ENCODE assay signal across 12 cellular contexts in genomic region chr16:85381738-85382592, GRCh38.
DNase-seq lines count a peak whose midpoint lies in the region; ATAC-seq, FAIRE-seq and TF ChIP-seq lines count a peak whose summit lies in the region.
"Had no signal": no experiment of that assay in that cellular context is flagged by ENCODE, and none has a peak within 500 bp of the region (broad histone marks: within the 10 kb centered on the region; RNA-seq: fewer than 3 reads in every experiment).

No MANE protein-coding gene starts in this region.

- no peaks in the 10 kb centered on the region for H3K9me3 ChIP-seq in BLaER1
- H3K9me3 ChIP-seq in K562 (replicated peaks; ENCODE audit: control insufficient read depth, insufficient read depth, low read depth, low read length): 0 out of 2 replicates have a peak, but pooled peaks cover 2% of the 10 kb centered on the region
- no peaks in the 10 kb centered on the region for H3K9me3 ChIP-seq in Peyer's patch
- no peaks in the 10 kb centered on the region for H3K9me3 ChIP-seq in tibial nerve
- H3K9me3 ChIP-seq in esophagus squamous epithelium: no peaks in the 10 kb centered on the region
- H3K9me3 ChIP-seq: body of pancreas had no signal

- in situ Hi-C loops in K562 (cut with MboI): no loop called here

- H3K4me2 ChIP-seq in BLaER1 (peak overlapping the region; percentile 73), K562 (ENCODE audit: insufficient read depth, low read length) (peak overlapping the region; percentile 47)

- H3K4me3 ChIP-seq in BLaER1: no peak overlapping the region
- no peak overlapping the region for H3K4me3 ChIP-seq in K562
- H3K4me3 ChIP-seq in Peyer's patch: no peak overlapping the region
- no peak overlapping the region for H3K4me3 ChIP-seq in tibial nerve
- H3K4me3 ChIP-seq in esophagus squamous epithelium: no peak overlapping the region
- H3K4me3 ChIP-seq: body of pancreas had no signal

- H4K20me1 ChIP-seq in BLaER1 (peaks cover 17% of the 10 kb centered on the region; the same call in 1 of the 2 replicates), K562 (replicated peaks; ENCODE audit: control insufficient read depth, insufficient read depth, low read length) (peaks cover 11% of the 10 kb centered on the region)

- TF ChIP-seq CTCF in K562 (IDR thresholded peaks at IDR 0.05 in 2 of 3, conservative IDR thresholded peaks at IDR 0.05 in 1 of 3; ENCODE audit: insufficient read depth in 2 of 3, low read depth in 1 of 3, low read length in 3 of 3) (no peak; a peak in 1 of 6 replicates), Peyer's patch (IDR thresholded peaks at IDR 0.05) (no peak), tibial nerve (IDR thresholded peaks at IDR 0.05) (no peak), esophagus squamous epithelium (IDR thresholded peaks at IDR 0.05) (no peak)

- H3K4me1 ChIP-seq in BLaER1 (peaks cover 98% of the 10 kb centered on the region), K562 (replicated peaks in 1 of 2; ENCODE audit: control insufficient read depth in 2 of 2, insufficient read depth in 2 of 2, low read length in 2 of 2) (peaks cover 81 to 100% of the 10 kb centered on the region in 2 experiments), Peyer's patch (peaks cover 0 to 32% (median 0%) of the 10 kb centered on the region in 4 donors), tibial nerve (peaks cover 0 to 72% (median 28%) of the 10 kb centered on the region in 4 donors), esophagus squamous epithelium (peaks cover 18 to 86% (median 32%) of the 10 kb centered on the region in 3 donors)

- TF ChIP-seq RAD21 in K562 (CRISPR knock-in tag; conservative IDR thresholded peaks at IDR 0.05 in 1 of 2, IDR thresholded peaks at IDR 0.05 in 1 of 2): peak; percentile 33 to 55; a peak in 2 of 4 replicates

- H3K36me3 ChIP-seq in BLaER1 (no peaks in the 10 kb centered on the region), K562 (ENCODE audit: control insufficient read depth, insufficient read depth, low read length) (no peaks in the 10 kb centered on the region), Peyer's patch (no peaks in the 10 kb centered on the region), tibial nerve (no peaks in the 10 kb centered on the region), esophagus squamous epithelium (no peaks in the 10 kb centered on the region)

- BruUV-seq in K562 (replicated peaks; lab: Mats Ljungman, UMichigan): no TSS peak

- peak; percentile 31 for DNase-seq in NCI-H1092 (lab: John Stamatoyannopoulos, UW)
- peak; percentile 97 to 100 (median 98) for DNase-seq in K562 (ENCODE audit: extremely low read depth in 1 of 4, low spot score in 3 of 4)
- no peak for DNase-seq in left lobe of liver (ENCODE audit: low spot score)
- DNase-seq in Peyer's patch: no peak
- no peak for DNase-seq in tibial nerve (ENCODE audit: low spot score in 2 of 2)
- DNase-seq in esophagus squamous epithelium (lab: John Stamatoyannopoulos, UW): no peak
- DNase-seq: activated T-cell treated with anti-CD3 and anti-CD28 coated beads, Interleukin-2, amount 50 U/mL, for 24 hours; body of pancreas; NCI-H2227 treated with DMSO at 0.1 percent for 48 hours had no signal

- peak; percentile 99 for TF ChIP-seq EP300 in K562 (IDR thresholded peaks at IDR 0.05; ENCODE audit: low read length)
- no peak for TF ChIP-seq EP300 in tibial nerve (IDR thresholded peaks at IDR 0.05)

- no peak overlapping the region for H2AFZ ChIP-seq in K562 (ENCODE audit: low read depth, low read length)

- intact Hi-C loops in K562 (cut with micrococcal nuclease): loop anchor here (2.0 kb wide), 1 partner anchor 27 kb away; no protein-coding TSS in a partner anchor
- intact Hi-C loops in esophagus squamous epithelium (cut with DNase I): no loop called here

- peak; percentile 90 for ATAC-seq in K562
- ATAC-seq in left lobe of liver: peak; percentile 24
- ATAC-seq in GM18907 (IDR thresholded peaks at IDR 0.05; ENCODE audit: unreplicated experiment): no peak
- ATAC-seq: body of pancreas had no signal

- H3K27ac ChIP-seq in BLaER1 (peak overlapping the region; percentile 27; the same call in 1 of the 2 replicates), K562 (ENCODE audit: extremely low read depth, low read depth, low read length) (peak overlapping the region; percentile 62), Peyer's patch (no peak overlapping the region), tibial nerve (peak overlapping the region in 2 of 4 donors; percentile 3 to 29), esophagus squamous epithelium (no peak overlapping the region)
- H3K27ac ChIP-seq: body of pancreas had no signal

- peak overlapping the region; percentile 42; the same call in 1 of the 2 replicates for H3K9ac ChIP-seq in BLaER1
- peak overlapping the region; percentile 16 to 59; a peak in 3 of 4 replicates for H3K9ac ChIP-seq in K562 (ENCODE audit: insufficient read depth in 1 of 2, low read depth in 2 of 2, low read length in 2 of 2)

- CTCF ChIA-PET in K562 (lab: Yijun Ruan, JAX; ENCODE audit: low intra/inter-chr PET ratio): interaction anchor here (0.6 kb wide), 1 partner anchor 34 kb away, joined by 3 read pairs; no protein-coding TSS in a partner anchor

- POLR2A ChIA-PET in K562 (lab: Yijun Ruan, JAX): interaction anchor here (0.6 to 1.3 kb wide), 7 partner anchors 9 to 182 kb away, joined by 3 to 5 read pairs (median 3); no protein-coding TSS in a partner anchor

- 2% methylated on average over 26 of the region's 26 CpGs for WGBS in K562 (ENCODE audit: insufficient coverage, low coverage, missing lambda C conversion rate)
- 53 to 62% methylated on average over 23 to 26 of the region's 26 CpGs for WGBS in tibial nerve, 2 donors
- 52 to 58% methylated on average over 5 to 20 of the region's 26 CpGs for WGBS in esophagus squamous epithelium, 2 donors

- FAIRE-seq in K562 (lab: Jason Lieb, UNC): peak; percentile 97
- FAIRE-seq: G401.6 had no signal

- H3K27me3 ChIP-seq in BLaER1: no peaks in the 10 kb centered on the region
- no peaks in the 10 kb centered on the region for H3K27me3 ChIP-seq in K562 (ENCODE audit: control insufficient read depth in 2 of 2, insufficient read depth in 2 of 2, low read length in 2 of 2)
- no peaks in the 10 kb centered on the region for H3K27me3 ChIP-seq in Peyer's patch
- H3K27me3 ChIP-seq in tibial nerve: no peaks in the 10 kb centered on the region
- peaks cover 0 to 6% (median 0%) of the 10 kb centered on the region in 4 donors for H3K27me3 ChIP-seq in esophagus squamous epithelium
- H3K27me3 ChIP-seq: body of pancreas had no signal

- no peaks in the 10 kb centered on the region for H3K9me1 ChIP-seq in K562 (ENCODE audit: control insufficient read depth, insufficient read depth, low read length)

- TF ChIP-seq POLR2A in K562 (conservative IDR thresholded peaks at IDR 0.05): no peak
- no peak for TF ChIP-seq POLR2A in Peyer's patch (IDR thresholded peaks at IDR 0.05)
- TF ChIP-seq POLR2A in tibial nerve (IDR thresholded peaks at IDR 0.05): no peak
- TF ChIP-seq POLR2A in esophagus squamous epithelium (IDR thresholded peaks at IDR 0.05): no peak

- peaks cover 22% of the 10 kb centered on the region; the same call in 2 of the 3 replicates for H3K79me2 ChIP-seq in K562 (ENCODE audit: control insufficient read depth, insufficient read depth, low read length)

TF ChIP-seq in K562, 482 proteins besides CTCF, POLR2A, EP300 and RAD21 (continues in another document):
- TF ChIP-seq PTBP1 (IDR thresholded peaks at IDR 0.05; ENCODE audit: low read depth, low read length) (peak; percentile 94), HSF4 (CRISPR knock-in tag; IDR thresholded peaks at IDR 0.05; ENCODE audit: borderline replicate concordance) (no peak), HNRNPLL (IDR thresholded peaks at IDR 0.05; ENCODE audit: low read depth, low read length, poor library complexity, severe bottlenecking) (no peak), GATAD2B (IDR thresholded peaks at IDR 0.05; ENCODE audit: borderline replicate concordance) (peak; percentile 100), ZNF583 (CRISPR knock-in tag; IDR thresholded peaks at IDR 0.05) (peak; percentile 59; the same call in 1 of the 2 replicates)
- TF ChIP-seq, protein P1, sequence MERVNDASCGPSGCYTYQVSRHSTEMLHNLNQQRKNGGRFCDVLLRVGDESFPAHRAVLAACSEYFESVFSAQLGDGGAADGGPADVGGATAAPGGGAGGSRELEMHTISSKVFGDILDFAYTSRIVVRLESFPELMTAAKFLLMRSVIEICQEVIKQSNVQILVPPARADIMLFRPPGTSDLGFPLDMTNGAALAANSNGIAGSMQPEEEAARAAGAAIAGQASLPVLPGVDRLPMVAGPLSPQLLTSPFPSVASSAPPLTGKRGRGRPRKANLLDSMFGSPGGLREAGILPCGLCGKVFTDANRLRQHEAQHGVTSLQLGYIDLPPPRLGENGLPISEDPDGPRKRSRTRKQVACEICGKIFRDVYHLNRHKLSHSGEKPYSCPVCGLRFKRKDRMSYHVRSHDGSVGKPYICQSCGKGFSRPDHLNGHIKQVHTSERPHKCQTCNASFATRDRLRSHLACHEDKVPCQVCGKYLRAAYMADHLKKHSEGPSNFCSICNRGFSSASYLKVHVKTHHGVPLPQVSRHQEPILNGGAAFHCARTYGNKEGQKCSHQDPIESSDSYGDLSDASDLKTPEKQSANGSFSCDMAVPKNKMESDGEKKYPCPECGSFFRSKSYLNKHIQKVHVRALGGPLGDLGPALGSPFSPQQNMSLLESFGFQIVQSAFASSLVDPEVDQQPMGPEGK (CRISPR knock-in tag; IDR thresholded peaks at IDR 0.05; ENCODE audit: borderline replicate concordance): no peak
- TF ChIP-seq, protein P2, sequence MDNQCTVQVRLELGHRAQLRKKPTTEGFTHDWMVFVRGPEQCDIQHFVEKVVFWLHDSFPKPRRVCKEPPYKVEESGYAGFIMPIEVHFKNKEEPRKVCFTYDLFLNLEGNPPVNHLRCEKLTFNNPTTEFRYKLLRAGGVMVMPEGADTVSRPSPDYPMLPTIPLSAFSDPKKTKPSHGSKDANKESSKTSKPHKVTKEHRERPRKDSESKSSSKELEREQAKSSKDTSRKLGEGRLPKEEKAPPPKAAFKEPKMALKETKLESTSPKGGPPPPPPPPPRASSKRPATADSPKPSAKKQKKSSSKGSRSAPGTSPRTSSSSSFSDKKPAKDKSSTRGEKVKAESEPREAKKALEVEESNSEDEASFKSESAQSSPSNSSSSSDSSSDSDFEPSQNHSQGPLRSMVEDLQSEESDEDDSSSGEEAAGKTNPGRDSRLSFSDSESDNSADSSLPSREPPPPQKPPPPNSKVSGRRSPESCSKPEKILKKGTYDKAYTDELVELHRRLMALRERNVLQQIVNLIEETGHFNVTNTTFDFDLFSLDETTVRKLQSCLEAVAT (IDR thresholded peaks at IDR 0.05): peak in 1 of 2 experiments; percentile 98; a peak in 3 of 4 replicates

Comparison
In these comparisons a context has a peak if more than half of its experiments do, and no peak if none do; other contexts are left out.
1. H3K27ac ChIP-seq: peak in BLaER1 (single experiment) and K562 (single experiment); none in Peyer's patch (0 of 4) and esophagus squamous epithelium (0 of 4).
2. DNase-seq: peak in NCI-H1092 (single experiment) and K562 (4 of 4); none in left lobe of liver (single experiment), Peyer's patch (0 of 3), tibial nerve (0 of 2) and esophagus squamous epithelium (single experiment).